ENCODE assay signal across 8 cellular contexts in the genomic region with DNA sequence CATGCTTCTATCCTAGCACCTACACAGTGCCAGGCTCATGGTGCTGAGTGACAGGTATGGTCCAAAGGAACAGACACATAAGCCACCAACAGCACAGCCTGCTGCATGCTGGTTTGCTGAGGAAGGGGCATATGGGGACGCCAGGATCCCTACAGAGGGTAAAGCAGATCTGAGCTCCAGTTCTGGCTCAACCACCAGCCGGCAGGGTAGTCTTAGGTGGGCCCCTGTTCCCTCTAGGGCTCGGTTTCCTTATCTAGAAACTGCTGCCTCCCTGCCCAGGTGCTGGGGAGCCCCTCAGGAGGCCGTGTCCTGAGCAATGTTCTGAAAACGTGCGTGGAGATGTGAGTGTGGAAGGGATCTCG. TPM values are rescaled to one million over a fixed set of nuclear protein-coding genes. Genes with fewer than 3 reads are reported as not detected.
A peak's percentile ranks its signal among the peaks of the same experiment; 100 is the strongest.
DNase-seq lines count a peak whose midpoint lies in the region; ATAC-seq and TF ChIP-seq lines count a peak whose summit lies in the region.

No MANE protein-coding gene starts in this region.

- H3K9ac ChIP-seq in KMS-11: peak overlapping the region; percentile 82

- TF ChIP-seq CTCF in KMS-11 (conservative IDR thresholded peaks at IDR 0.05; ENCODE audit: low read depth, low read length) (no peak), body of pancreas (IDR thresholded peaks at IDR 0.05) (no peak), lung (IDR thresholded peaks at IDR 0.05; ENCODE audit: control extremely low read depth, extremely low read depth) (no peak), suprapubic skin (IDR thresholded peaks at IDR 0.05) (no peak)

- TF ChIP-seq EP300 in suprapubic skin (IDR thresholded peaks at IDR 0.05): no peak

- H3K4me3 ChIP-seq in KMS-11 (IDR thresholded peaks at IDR 0.05; ENCODE audit: insufficient read depth, low read depth, low read length) (no peak overlapping the region), body of pancreas (no peak overlapping the region), lung (no peak overlapping the region), suprapubic skin (peak overlapping the region; percentile 32)

- H3K4me1 ChIP-seq in KMS-11 (ENCODE audit: low read depth, poor library complexity, severe bottlenecking) (peaks cover 57% of the 10 kb centered on the region), body of pancreas (peaks cover 37% of the 10 kb centered on the region), lung (ENCODE audit: control insufficient read depth in 2 of 2, insufficient read depth in 2 of 2, low read length in 2 of 2) (peaks cover 6 to 34% of the 10 kb centered on the region in 2 donors), suprapubic skin (peaks cover 62% of the 10 kb centered on the region)

- DNase-seq in body of pancreas: no peak
- DNase-seq in lung (ENCODE audit: low spot score): no peak
- no peak for DNase-seq in suprapubic skin (ENCODE audit: low spot score in 2 of 2)
- no peak for DNase-seq in amygdala (lab: John Stamatoyannopoulos, UW)
- no peak for DNase-seq in islet precursor cell

- H3K36me3 ChIP-seq in KMS-11 (ENCODE audit: insufficient read depth) (no peaks in the 10 kb centered on the region), body of pancreas (replicated peaks in 1 of 2; ENCODE audit: insufficient read depth in 1 of 2, low read depth in 2 of 2) (no peaks in the 10 kb centered on the region), lung (ENCODE audit: control insufficient read depth in 2 of 2, insufficient read depth in 2 of 2, low read length in 2 of 2) (peaks cover 0 to 25% of the 10 kb centered on the region in 2 donors), suprapubic skin (peaks cover 7% of the 10 kb centered on the region)

- no peaks in the 10 kb centered on the region for H3K9me3 ChIP-seq in body of pancreas
- H3K9me3 ChIP-seq in lung (ENCODE audit: control insufficient read depth in 2 of 2, insufficient read depth in 1 of 2, low read length in 1 of 2): no peaks in the 10 kb centered on the region
- no peaks in the 10 kb centered on the region for H3K9me3 ChIP-seq in suprapubic skin

- H3K27me3 ChIP-seq in KMS-11 (ENCODE audit: insufficient read depth, low read depth): no peaks in the 10 kb centered on the region
- no peaks in the 10 kb centered on the region for H3K27me3 ChIP-seq in body of pancreas
- H3K27me3 ChIP-seq in lung (ENCODE audit: control insufficient read depth, insufficient read depth): no peaks in the 10 kb centered on the region
- H3K27me3 ChIP-seq in suprapubic skin: no peaks in the 10 kb centered on the region

- TF ChIP-seq POLR2A in body of pancreas (IDR thresholded peaks at IDR 0.05) (no peak), suprapubic skin (IDR thresholded peaks at IDR 0.05) (no peak)

- no peaks in the 10 kb centered on the region for H3K79me2 ChIP-seq in KMS-11 (ENCODE audit: insufficient read depth, low read depth)

- peak overlapping the region; percentile 98 for H3K4me2 ChIP-seq in KMS-11

- H3K27ac ChIP-seq in KMS-11: peak overlapping the region; percentile 88
- H3K27ac ChIP-seq in body of pancreas: peak overlapping the region; percentile 52 to 83 (median 70)
- peak overlapping the region; percentile 42 to 45 for H3K27ac ChIP-seq in lung (ENCODE audit: low read depth in 1 of 2, low read length in 1 of 2)
- H3K27ac ChIP-seq in suprapubic skin: peak overlapping the region; percentile 87

- ATAC-seq in body of pancreas (no peak), lung (ENCODE audit: insufficient read depth, low FRiP score) (no peak), HG03196 (IDR thresholded peaks at IDR 0.05; ENCODE audit: unreplicated experiment) (no peak), GM21447 (IDR thresholded peaks at IDR 0.05; ENCODE audit: unreplicated experiment) (no peak)

- peak overlapping the region; percentile 41 for H2AFZ ChIP-seq in KMS-11 (ENCODE audit: low read depth)

- 79 to 82% methylated on average over 4 to 6 of the region's 7 CpGs for WGBS in body of pancreas, 2 donors
- 27 to 45% methylated on average over 7 of the region's 7 CpGs for WGBS in lung, 2 donors
- 27% methylated on average over 3 of the region's 7 CpGs for WGBS in suprapubic skin

- H4K20me1 ChIP-seq in KMS-11 (ENCODE audit: insufficient read depth): no peaks in the 10 kb centered on the region

- intact Hi-C loops in body of pancreas (cut with DNase I): no loop called here

RNA-seq across cellular contexts. Expression of gene MRPS23, which starts 24.2 kb away (rescaled TPM):
- 10 to 100 TPM in 1 of 2 donors, 1 to 10 TPM in 1; 1.3 to 13.7 TPM for total RNA-seq in body of pancreas
- 10 to 100 TPM; 15.7 to 43.2 TPM for total RNA-seq in lung
- polyA plus RNA-seq in lung: 10 to 100 TPM; 19.9 to 44.9 TPM
- 10 to 100 TPM in 3 of 4 donors, 1 to 10 TPM in 1; 7.4 to 15.2 (median 12.5) TPM for total RNA-seq in suprapubic skin
